29 cellular contexts compared by ENCODE assay signal in genomic region chr5:94538260-94538659, GRCh38.
"Had no signal": no experiment of that assay in that cellular context is flagged by ENCODE, and none has a peak within 500 bp of the region (broad histone marks: within the 10 kb centered on the region; RNA-seq: fewer than 3 reads in every experiment).

No MANE protein-coding gene starts in this region.

- H3K9me3 ChIP-seq: body of pancreas, esophagus muscularis mucosa, gastrocnemius medialis had no signal

- H3K4me3 ChIP-seq: adrenal gland, body of pancreas, esophagus muscularis mucosa, gastrocnemius medialis had no signal

- H3K4me1 ChIP-seq: adrenal gland, body of pancreas, esophagus muscularis mucosa, foreskin keratinocyte, gastrocnemius medialis had no signal

- H3K36me3 ChIP-seq: adrenal gland, esophagus muscularis mucosa, gastrocnemius medialis had no signal

- FAIRE-seq: colon had no signal

- H3K27ac ChIP-seq: adrenal gland, body of pancreas, esophagus muscularis mucosa, foreskin keratinocyte, gastrocnemius medialis had no signal

- DNase-seq: activated CD4-positive, alpha-beta memory T cell treated with anti-CD3 and anti-CD28 coated beads for 36 hours; activated CD4-positive, alpha-beta T cell treated with anti-CD3 and anti-CD28 coated beads for 36 hours; activated CD4-positive, alpha-beta T cell treated with anti-CD3 and anti-CD28 coated beads, Interleukin-2, amount 10 ng/mL, durations not matched to agents 24 days and 14 days; activated CD4-positive, CD25-positive, alpha-beta regulatory T cell; activated CD4-positive, CD25-positive, alpha-beta regulatory T cell treated with anti-CD3 and anti-CD28 coated beads, Interleukin-2, amount 50 U/mL, for 72 hours; activated CD8-positive, alpha-beta memory T cell treated with anti-CD3 and anti-CD28 coated beads, Interleukin-2, amount 10 ng/mL, durations not matched to agents 7 days and 5 days; activated CD8-positive, alpha-beta memory T cell treated with anti-CD3 and anti-CD28 coated beads, Interleukin-2, amount 50 U/mL, for 4 hours; activated CD8-positive, alpha-beta T cell treated with anti-CD3 and anti-CD28 coated beads, Interleukin-2, amount 10 ng/mL, durations not matched to agents 7 days and 5 days; activated effector memory CD4-positive, alpha-beta T cell treated with anti-CD3 and anti-CD28 coated beads, Interleukin-2, amount 50 U/mL, for 16 hours; activated naive CD4-positive, alpha-beta T cell treated with anti-CD3 and anti-CD28 coated beads for 36 hours; activated naive CD8-positive, alpha-beta T cell treated with anti-CD3 and anti-CD28 coated beads for 36 hours; activated naive CD8-positive, alpha-beta T cell treated with anti-CD3 and anti-CD28 coated beads, Interleukin-2, amount 50 U/mL, for 24 hours; activated T-cell treated with anti-CD3 and anti-CD28 coated beads, Interleukin-2, amount 50 U/mL, for 1 hour; activated T-cell treated with anti-CD3 and anti-CD28 coated beads, Interleukin-2, amount 50 U/mL, for 48 hours; adrenal gland; amygdala; aorta; body of pancreas; caudate nucleus; cortex of kidney; dermis blood vessel endothelial cell; effector CD4-positive, alpha-beta T cell; effector memory CD8-positive, alpha-beta T cell; erythroblast; foreskin keratinocyte; gastrocnemius medialis; T-helper 2 cell had no signal

- H3K27me3 ChIP-seq: adrenal gland, body of pancreas, esophagus muscularis mucosa, foreskin keratinocyte, gastrocnemius medialis had no signal

- ATAC-seq: activated CD4-positive, alpha-beta T cell treated with anti-CD3 and anti-CD28 coated beads for 36 hours; activated CD8-positive, alpha-beta memory T cell treated with anti-CD3 and anti-CD28 coated beads, Interleukin-2, amount 10 ng/mL, durations not matched to agents 7 days and 5 days; activated CD8-positive, alpha-beta T cell treated with anti-CD3 and anti-CD28 coated beads, Interleukin-2, amount 10 ng/mL, durations not matched to agents 7 days and 5 days; activated naive CD8-positive, alpha-beta T cell treated with anti-CD3 and anti-CD28 coated beads, Interleukin-2, amount 50 U/mL, for 24 hours; body of pancreas; effector memory CD8-positive, alpha-beta T cell; foreskin keratinocyte; gastrocnemius medialis had no signal
